In genomic region chr17:43483674-43484551, GRCh38 we compare ENCODE assay signal across 1 cellular context.
TF ChIP-seq lines count a peak whose summit lies in the region.

Gene DHX8 (plus strand): TSS chr17:43483975. CDS start chr17:43484038, 63 bp downstream.

TF ChIP-seq in HepG2, 621 proteins besides CTCF, POLR2A, EP300 and RAD21 (continued from another document and continues in another):
- TF ChIP-seq, protein P1, sequence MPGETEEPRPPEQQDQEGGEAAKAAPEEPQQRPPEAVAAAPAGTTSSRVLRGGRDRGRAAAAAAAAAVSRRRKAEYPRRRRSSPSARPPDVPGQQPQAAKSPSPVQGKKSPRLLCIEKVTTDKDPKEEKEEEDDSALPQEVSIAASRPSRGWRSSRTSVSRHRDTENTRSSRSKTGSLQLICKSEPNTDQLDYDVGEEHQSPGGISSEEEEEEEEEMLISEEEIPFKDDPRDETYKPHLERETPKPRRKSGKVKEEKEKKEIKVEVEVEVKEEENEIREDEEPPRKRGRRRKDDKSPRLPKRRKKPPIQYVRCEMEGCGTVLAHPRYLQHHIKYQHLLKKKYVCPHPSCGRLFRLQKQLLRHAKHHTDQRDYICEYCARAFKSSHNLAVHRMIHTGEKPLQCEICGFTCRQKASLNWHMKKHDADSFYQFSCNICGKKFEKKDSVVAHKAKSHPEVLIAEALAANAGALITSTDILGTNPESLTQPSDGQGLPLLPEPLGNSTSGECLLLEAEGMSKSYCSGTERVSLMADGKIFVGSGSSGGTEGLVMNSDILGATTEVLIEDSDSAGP (CRISPR knock-in tag; IDR thresholded peaks at IDR 0.05; ENCODE audit: borderline replicate concordance), result peak; percentile 97
- TF ChIP-seq HNF4A (CRISPR knock-in tag; IDR thresholded peaks at IDR 0.05), result peak; percentile 62
- 0 out of 2 replicates have a peak, but pooled peaks have one; percentile 62 for TF ChIP-seq ZNF3 (CRISPR knock-in tag; IDR thresholded peaks at IDR 0.05)
- TF ChIP-seq ZNF354B (CRISPR knock-in tag; IDR thresholded peaks at IDR 0.05), result 0 out of 2 replicates have a peak, but pooled peaks have one; percentile 61
- no peak for TF ChIP-seq HMGA1 (CRISPR knock-in tag; conservative IDR thresholded peaks at IDR 0.05)
- peak; percentile 87 for TF ChIP-seq PPARG (CRISPR knock-in tag; conservative IDR thresholded peaks at IDR 0.05)
- TF ChIP-seq SP2 (CRISPR knock-in tag; IDR thresholded peaks at IDR 0.05), result peak; percentile 80
- no peak; the same call in 1 of the 2 replicates for TF ChIP-seq SUZ12 (IDR thresholded peaks at IDR 0.05; ENCODE audit: low read depth, low read length)
- peak; percentile 59; the same call in 1 of the 2 replicates for TF ChIP-seq ZNF12 (CRISPR knock-in tag; IDR thresholded peaks at IDR 0.05)
- TF ChIP-seq REL (CRISPR knock-in tag; conservative IDR thresholded peaks at IDR 0.05), result no peak
- TF ChIP-seq, protein P2, sequence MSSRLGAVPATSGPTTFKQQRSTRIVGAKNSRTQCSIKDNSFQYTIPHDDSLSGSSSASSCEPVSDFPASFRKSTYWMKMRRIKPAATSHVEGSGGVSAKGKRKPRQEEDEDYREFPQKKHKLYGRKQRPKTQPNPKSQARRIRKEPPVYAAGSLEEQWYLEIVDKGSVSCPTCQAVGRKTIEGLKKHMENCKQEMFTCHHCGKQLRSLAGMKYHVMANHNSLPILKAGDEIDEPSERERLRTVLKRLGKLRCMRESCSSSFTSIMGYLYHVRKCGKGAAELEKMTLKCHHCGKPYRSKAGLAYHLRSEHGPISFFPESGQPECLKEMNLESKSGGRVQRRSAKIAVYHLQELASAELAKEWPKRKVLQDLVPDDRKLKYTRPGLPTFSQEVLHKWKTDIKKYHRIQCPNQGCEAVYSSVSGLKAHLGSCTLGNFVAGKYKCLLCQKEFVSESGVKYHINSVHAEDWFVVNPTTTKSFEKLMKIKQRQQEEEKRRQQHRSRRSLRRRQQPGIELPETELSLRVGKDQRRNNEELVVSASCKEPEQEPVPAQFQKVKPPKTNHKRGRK (CRISPR knock-in tag; IDR thresholded peaks at IDR 0.05), result no peak
- TF ChIP-seq MYNN (CRISPR knock-in tag; IDR thresholded peaks at IDR 0.05; ENCODE audit: low read depth), result 0 out of 2 replicates have a peak, but pooled peaks have one; percentile 69
- TF ChIP-seq ZNF513 (CRISPR knock-in tag; conservative IDR thresholded peaks at IDR 0.05), result peak; percentile 92
- no peak for TF ChIP-seq ZBTB1 (CRISPR knock-in tag; IDR thresholded peaks at IDR 0.05; ENCODE audit: borderline replicate concordance)
- no peak for TF ChIP-seq MTF1 (CRISPR knock-in tag; IDR thresholded peaks at IDR 0.05)
- TF ChIP-seq DR1 (CRISPR knock-in tag; IDR thresholded peaks at IDR 0.05), result peak; percentile 68; the same call in 1 of the 2 replicates
- TF ChIP-seq CCAR2 (optimal IDR thresholded peaks at IDR 0.05; ENCODE audit: low read depth, low read length), result no peak
- TF ChIP-seq MZF1 (CRISPR knock-in tag; IDR thresholded peaks at IDR 0.05; ENCODE audit: borderline replicate concordance), result no peak
- peak; percentile 89; the same call in 1 of the 2 replicates for TF ChIP-seq SMYD3 (CRISPR knock-in tag; IDR thresholded peaks at IDR 0.05)
- TF ChIP-seq NFE2L1 (CRISPR knock-in tag; IDR thresholded peaks at IDR 0.05; ENCODE audit: borderline replicate concordance), result no peak
- TF ChIP-seq DPF2 (CRISPR knock-in tag; IDR thresholded peaks at IDR 0.05; ENCODE audit: borderline replicate concordance, low read depth), result no peak
- peak; percentile 75; the same call in 1 of the 2 replicates for TF ChIP-seq JUND (CRISPR knock-in tag; IDR thresholded peaks at IDR 0.05)
- TF ChIP-seq ATF6 (CRISPR knock-in tag; conservative IDR thresholded peaks at IDR 0.05), result peak; percentile 97
- no peak for TF ChIP-seq ZNF530 (CRISPR knock-in tag; IDR thresholded peaks at IDR 0.05; ENCODE audit: low read depth)
- TF ChIP-seq, protein P3, sequence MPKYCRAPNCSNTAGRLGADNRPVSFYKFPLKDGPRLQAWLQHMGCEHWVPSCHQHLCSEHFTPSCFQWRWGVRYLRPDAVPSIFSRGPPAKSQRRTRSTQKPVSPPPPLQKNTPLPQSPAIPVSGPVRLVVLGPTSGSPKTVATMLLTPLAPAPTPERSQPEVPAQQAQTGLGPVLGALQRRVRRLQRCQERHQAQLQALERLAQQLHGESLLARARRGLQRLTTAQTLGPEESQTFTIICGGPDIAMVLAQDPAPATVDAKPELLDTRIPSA (CRISPR knock-in tag; IDR thresholded peaks at IDR 0.05; ENCODE audit: borderline replicate concordance), result peak; percentile 39; the same call in 1 of the 2 replicates
- no peak for TF ChIP-seq TCF7L2 (IDR thresholded peaks at IDR 0.05; ENCODE audit: low read depth, low read length)
- peak; percentile 86 for TF ChIP-seq E2F1 (CRISPR knock-in tag; IDR thresholded peaks at IDR 0.05)
- TF ChIP-seq HDAC2 (CRISPR knock-in tag; IDR thresholded peaks at IDR 0.05), result peak; percentile 94
- TF ChIP-seq, protein P4, sequence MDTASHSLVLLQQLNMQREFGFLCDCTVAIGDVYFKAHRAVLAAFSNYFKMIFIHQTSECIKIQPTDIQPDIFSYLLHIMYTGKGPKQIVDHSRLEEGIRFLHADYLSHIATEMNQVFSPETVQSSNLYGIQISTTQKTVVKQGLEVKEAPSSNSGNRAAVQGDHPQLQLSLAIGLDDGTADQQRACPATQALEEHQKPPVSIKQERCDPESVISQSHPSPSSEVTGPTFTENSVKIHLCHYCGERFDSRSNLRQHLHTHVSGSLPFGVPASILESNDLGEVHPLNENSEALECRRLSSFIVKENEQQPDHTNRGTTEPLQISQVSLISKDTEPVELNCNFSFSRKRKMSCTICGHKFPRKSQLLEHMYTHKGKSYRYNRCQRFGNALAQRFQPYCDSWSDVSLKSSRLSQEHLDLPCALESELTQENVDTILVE (CRISPR knock-in tag; IDR thresholded peaks at IDR 0.05), result peak; percentile 99
- TF ChIP-seq, protein P5, sequence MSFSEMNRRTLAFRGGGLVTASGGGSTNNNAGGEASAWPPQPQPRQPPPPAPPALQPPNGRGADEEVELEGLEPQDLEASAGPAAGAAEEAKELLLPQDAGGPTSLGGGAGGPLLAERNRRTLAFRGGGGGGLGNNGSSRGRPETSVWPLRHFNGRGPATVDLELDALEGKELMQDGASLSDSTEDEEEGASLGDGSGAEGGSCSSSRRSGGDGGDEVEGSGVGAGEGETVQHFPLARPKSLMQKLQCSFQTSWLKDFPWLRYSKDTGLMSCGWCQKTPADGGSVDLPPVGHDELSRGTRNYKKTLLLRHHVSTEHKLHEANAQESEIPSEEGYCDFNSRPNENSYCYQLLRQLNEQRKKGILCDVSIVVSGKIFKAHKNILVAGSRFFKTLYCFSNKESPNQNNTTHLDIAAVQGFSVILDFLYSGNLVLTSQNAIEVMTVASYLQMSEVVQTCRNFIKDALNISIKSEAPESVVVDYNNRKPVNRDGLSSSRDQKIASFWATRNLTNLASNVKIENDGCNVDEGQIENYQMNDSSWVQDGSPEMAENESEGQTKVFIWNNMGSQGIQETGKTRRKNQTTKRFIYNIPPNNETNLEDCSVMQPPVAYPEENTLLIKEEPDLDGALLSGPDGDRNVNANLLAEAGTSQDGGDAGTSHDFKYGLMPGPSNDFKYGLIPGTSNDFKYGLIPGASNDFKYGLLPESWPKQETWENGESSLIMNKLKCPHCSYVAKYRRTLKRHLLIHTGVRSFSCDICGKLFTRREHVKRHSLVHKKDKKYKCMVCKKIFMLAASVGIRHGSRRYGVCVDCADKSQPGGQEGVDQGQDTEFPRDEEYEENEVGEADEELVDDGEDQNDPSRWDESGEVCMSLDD (CRISPR knock-in tag; IDR thresholded peaks at IDR 0.05; ENCODE audit: borderline replicate concordance), result peak; percentile 68; the same call in 1 of the 2 replicates
- TF ChIP-seq ZNF33B (CRISPR knock-in tag; IDR thresholded peaks at IDR 0.05), result 0 out of 2 replicates have a peak, but pooled peaks have one; percentile 47
- TF ChIP-seq TFAP4 (IDR thresholded peaks at IDR 0.05; ENCODE audit: borderline replicate concordance, low read depth), result peak; percentile 43; the same call in 1 of the 2 replicates
- peak; percentile 84 for TF ChIP-seq ZNF740 (CRISPR knock-in tag; IDR thresholded peaks at IDR 0.05)
- TF ChIP-seq, protein P6, sequence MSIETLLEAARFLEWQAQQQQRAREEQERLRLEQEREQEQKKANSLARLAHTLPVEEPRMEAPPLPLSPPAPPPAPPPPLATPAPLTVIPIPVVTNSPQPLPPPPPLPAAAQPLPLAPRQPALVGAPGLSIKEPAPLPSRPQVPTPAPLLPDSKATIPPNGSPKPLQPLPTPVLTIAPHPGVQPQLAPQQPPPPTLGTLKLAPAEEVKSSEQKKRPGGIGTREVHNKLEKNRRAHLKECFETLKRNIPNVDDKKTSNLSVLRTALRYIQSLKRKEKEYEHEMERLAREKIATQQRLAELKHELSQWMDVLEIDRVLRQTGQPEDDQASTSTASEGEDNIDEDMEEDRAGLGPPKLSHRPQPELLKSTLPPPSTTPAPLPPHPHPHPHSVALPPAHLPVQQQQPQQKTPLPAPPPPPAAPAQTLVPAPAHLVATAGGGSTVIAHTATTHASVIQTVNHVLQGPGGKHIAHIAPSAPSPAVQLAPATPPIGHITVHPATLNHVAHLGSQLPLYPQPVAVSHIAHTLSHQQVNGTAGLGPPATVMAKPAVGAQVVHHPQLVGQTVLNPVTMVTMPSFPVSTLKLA (IDR thresholded peaks at IDR 0.05), result peak; percentile 77
- no peak for TF ChIP-seq BATF2 (CRISPR knock-in tag; IDR thresholded peaks at IDR 0.05)
- TF ChIP-seq KLF6 (CRISPR knock-in tag; IDR thresholded peaks at IDR 0.05), result peak; percentile 52; the same call in 1 of the 2 replicates
- TF ChIP-seq TCF12 (IDR thresholded peaks at IDR 0.05), result no peak
- no peak; the same call in 1 of the 2 replicates for TF ChIP-seq TCF12 (CRISPR knock-in tag; IDR thresholded peaks at IDR 0.05)
- TF ChIP-seq ZNF432 (CRISPR knock-in tag; IDR thresholded peaks at IDR 0.05; ENCODE audit: borderline replicate concordance), result no peak
- TF ChIP-seq TP53 (CRISPR knock-in tag; conservative IDR thresholded peaks at IDR 0.05), result peak; percentile 87; the same call in 1 of the 2 replicates
- peak; percentile 72; the same call in 1 of the 2 replicates for TF ChIP-seq TFDP2 (CRISPR knock-in tag; IDR thresholded peaks at IDR 0.05)
- no peak for TF ChIP-seq STAT5B (CRISPR knock-in tag; IDR thresholded peaks at IDR 0.05)
- TF ChIP-seq ZSCAN21 (CRISPR knock-in tag; IDR thresholded peaks at IDR 0.05; ENCODE audit: borderline replicate concordance), result 0 out of 2 replicates have a peak, but pooled peaks have one; percentile 47
- peak; percentile 76 for TF ChIP-seq NCOA2 (CRISPR knock-in tag; IDR thresholded peaks at IDR 0.05)
- TF ChIP-seq WIZ (CRISPR knock-in tag; IDR thresholded peaks at IDR 0.05), result peak; percentile 32; the same call in 1 of the 2 replicates
- no peak for TF ChIP-seq ADNP (CRISPR knock-in tag; IDR thresholded peaks at IDR 0.05)
